ENCODE assay signal across 8 cellular contexts in the genomic region with DNA sequence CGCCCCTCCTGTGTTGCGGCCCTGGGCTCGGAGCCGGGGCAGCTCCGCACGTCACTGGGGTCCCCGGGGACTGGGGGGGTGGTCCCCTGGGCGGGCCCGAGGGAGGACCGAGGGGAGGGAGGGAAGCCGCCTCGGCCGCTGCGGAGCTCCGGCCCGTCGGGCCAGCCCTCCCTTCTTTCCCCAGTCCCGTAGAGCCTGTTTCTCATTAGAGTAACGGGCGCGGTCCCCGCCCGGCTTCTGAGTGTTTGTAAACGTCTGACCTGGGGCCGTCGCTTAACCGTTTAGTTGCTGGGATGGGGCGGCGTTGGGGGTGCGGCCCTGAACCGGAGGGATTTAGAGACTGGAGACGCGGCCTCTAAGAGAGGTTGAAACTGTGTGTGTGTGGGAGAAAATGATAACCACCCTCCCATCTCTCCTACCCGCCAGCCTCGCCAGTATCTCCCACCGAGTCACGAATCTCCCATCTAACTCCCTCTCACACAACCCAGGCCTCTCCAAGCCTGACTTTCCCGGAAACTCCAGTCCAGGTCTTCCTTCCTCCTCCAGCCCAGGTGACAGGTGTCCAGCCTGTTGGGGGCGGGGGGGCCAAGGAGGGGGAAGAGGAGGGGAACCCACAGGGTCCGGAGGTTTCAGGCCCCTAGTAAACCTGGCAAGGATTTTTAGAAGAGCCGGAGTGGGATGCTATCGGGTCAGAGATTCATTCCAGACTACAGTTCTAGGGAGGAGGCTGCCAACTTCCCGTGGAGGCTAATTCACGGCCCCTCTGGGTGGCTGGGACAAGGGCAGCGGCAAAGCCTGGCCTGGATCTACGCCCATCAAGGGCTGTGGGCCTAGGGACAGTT. TPM values are rescaled to one million over a fixed set of nuclear protein-coding genes. Genes with fewer than 3 reads are reported as not detected.
DNase-seq lines count a peak whose midpoint lies in the region; ATAC-seq, FAIRE-seq and TF ChIP-seq lines count a peak whose summit lies in the region.

No MANE protein-coding gene starts in this region.

- H3K36me3 ChIP-seq in endodermal cell (ENCODE audit: control insufficient read depth, insufficient read depth, low read length), result no peaks in the 10 kb centered on the region
- H3K36me3 ChIP-seq in lung (ENCODE audit: control insufficient read depth in 2 of 2, insufficient read depth in 2 of 2, low read length in 2 of 2), result no peaks in the 10 kb centered on the region

- H3K27me3 ChIP-seq in endodermal cell (ENCODE audit: control insufficient read depth, insufficient read depth, low read length, poor library complexity, severe bottlenecking) (peaks cover 14% of the 10 kb centered on the region), lung (ENCODE audit: control insufficient read depth, insufficient read depth) (no peaks in the 10 kb centered on the region)

- peak overlapping the region; percentile 39 for H3K4me3 ChIP-seq in A549
- H3K4me3 ChIP-seq in GM12864 (ENCODE audit: low read depth, low read length), result peak overlapping the region; percentile 41
- peak overlapping the region; percentile 84 for H3K4me3 ChIP-seq in endodermal cell (ENCODE audit: low read length)
- H3K4me3 ChIP-seq in lung, result peak overlapping the region; percentile 37

- H3K27ac Mint-ChIP-seq in T-helper 17 cell, result no peak overlapping the region
- H3K27ac Mint-ChIP-seq in endodermal cell, result peak overlapping the region; percentile 93
- H3K27ac Mint-ChIP-seq in stimulated activated naive CD8-positive, alpha-beta T cell treated with anti-CD3 and anti-CD28 coated beads, Interleukin-15, Interleukin-2, amounts not matched to agents 100 ng/mL and 50 ng/mL, for 24 hours, result peak overlapping the region; percentile 55

- FAIRE-seq in A549 (lab: Jason Lieb, UNC), result no peak

- ATAC-seq in A549, result peak; percentile 72 to 79
- peak; percentile 71 for ATAC-seq in HG02588 (IDR thresholded peaks at IDR 0.05; ENCODE audit: unreplicated experiment)
- ATAC-seq in T-helper 17 cell, result peak; percentile 52
- peak; percentile 82 for ATAC-seq in lung (ENCODE audit: insufficient read depth, low FRiP score)

- TF ChIP-seq EP300 in A549 (IDR thresholded peaks at IDR 0.05), result no peak

- TF ChIP-seq CTCF in A549 (IDR thresholded peaks at IDR 0.05) (no peak), GM12864 (IDR thresholded peaks at IDR 0.05; ENCODE audit: low read depth, low read length, missing control alignments) (no peak), endodermal cell (conservative IDR thresholded peaks at IDR 0.05) (no peak), lung (IDR thresholded peaks at IDR 0.05; ENCODE audit: control extremely low read depth, extremely low read depth) (no peak)

- 10% methylated on average over 43 of the region's 46 CpGs for WGBS in A549 (ENCODE audit: missing lambda C conversion rate)
- WGBS in endodermal cell (ENCODE audit: insufficient coverage in 1 of 2, insufficient read length in 1 of 2), 2 experiments, result 0 to 1% methylated on average over 3 to 46 of the region's 46 CpGs
- WGBS in lung, 2 donors, result 1 to 2% methylated on average over 43 to 46 of the region's 46 CpGs

- H3K9me3 ChIP-seq in A549 (no peaks in the 10 kb centered on the region), T-helper 17 cell (ENCODE audit: control insufficient read depth, low read length, poor library complexity, severe bottlenecking) (no peaks in the 10 kb centered on the region), endodermal cell (ENCODE audit: control insufficient read depth, low read length) (no peaks in the 10 kb centered on the region), lung (ENCODE audit: control insufficient read depth in 2 of 2, insufficient read depth in 1 of 2, low read length in 1 of 2) (no peaks in the 10 kb centered on the region)

- H3K4me3 Mint-ChIP-seq in T-helper 17 cell, result peak overlapping the region; percentile 83
- peak overlapping the region; percentile 69 for H3K4me3 Mint-ChIP-seq in endodermal cell
- peak overlapping the region; percentile 73 for H3K4me3 Mint-ChIP-seq in stimulated activated naive CD8-positive, alpha-beta T cell treated with anti-CD3 and anti-CD28 coated beads, Interleukin-15, Interleukin-2, amounts not matched to agents 100 ng/mL and 50 ng/mL, for 24 hours

- H3K27ac ChIP-seq in A549 (peak overlapping the region; percentile 45 to 81; a peak in 5 of 6 replicates), endodermal cell (ENCODE audit: low read depth, low read length) (peak overlapping the region; percentile 92), lung (ENCODE audit: low read depth in 1 of 2, low read length in 1 of 2) (peak overlapping the region; percentile 73 to 78)

- TF ChIP-seq RAD21 in A549 (conservative IDR thresholded peaks at IDR 0.05 in 1 of 2, IDR thresholded peaks at IDR 0.05 in 1 of 2), result no peak

- H3K4me1 ChIP-seq in A549 (peaks cover 15% of the 10 kb centered on the region), endodermal cell (ENCODE audit: control insufficient read depth, insufficient read depth, low read length) (peaks cover 7% of the 10 kb centered on the region), lung (ENCODE audit: control insufficient read depth in 2 of 2, insufficient read depth in 2 of 2, low read length in 2 of 2) (peaks cover 0 to 6% of the 10 kb centered on the region in 2 donors)

- H3K9me3 Mint-ChIP-seq in endodermal cell, result no peaks in the 10 kb centered on the region
- H3K9me3 Mint-ChIP-seq in stimulated activated naive CD8-positive, alpha-beta T cell treated with anti-CD3 and anti-CD28 coated beads, Interleukin-15, Interleukin-2, amounts not matched to agents 100 ng/mL and 50 ng/mL, for 24 hours, result no peaks in the 10 kb centered on the region

- no peak for TF ChIP-seq POLR2A in A549 (IDR thresholded peaks at IDR 0.05; ENCODE audit: low read length)

- H3K4me2 ChIP-seq in A549, result peak overlapping the region; percentile 69

- CTCF ChIA-PET in A549 (lab: Yijun Ruan, JAX), result interaction anchor here (1.0 to 2.2 kb wide), 12 partner anchors 13 to 76 kb away, joined by 3 to 32 read pairs (median 4); a partner anchor contains a TSS

- H3K9ac ChIP-seq in endodermal cell (ENCODE audit: extremely low read depth, low read length, poor library complexity, severe bottlenecking), result peak overlapping the region; percentile 41

- DNase-seq in A549 (ENCODE audit: low read depth in 1 of 2, low spot score in 1 of 2) (peak; percentile 43 to 84), GM12864 (ENCODE audit: low read depth) (peak; percentile 46), NCI-H1105 treated with DMSO at 0.1 percent for 48 hours (lab: John Stamatoyannopoulos, UW) (peak; percentile 97), T-helper 17 cell (no peak), endodermal cell (peak; percentile 99), lung (ENCODE audit: low spot score) (peak; percentile 91)

- no peaks in the 10 kb centered on the region for H3K36me3 Mint-ChIP-seq in T-helper 17 cell (ENCODE audit: low read depth)
- H3K36me3 Mint-ChIP-seq in endodermal cell (ENCODE audit: low read depth), result no peaks in the 10 kb centered on the region
- H3K36me3 Mint-ChIP-seq in stimulated activated naive CD8-positive, alpha-beta T cell treated with anti-CD3 and anti-CD28 coated beads, Interleukin-15, Interleukin-2, amounts not matched to agents 100 ng/mL and 50 ng/mL, for 24 hours (ENCODE audit: low read depth), result no peaks in the 10 kb centered on the region

- H3K27me3 Mint-ChIP-seq in T-helper 17 cell (peaks cover 47% of the 10 kb centered on the region), endodermal cell (ENCODE audit: insufficient read depth) (peaks cover 23% of the 10 kb centered on the region)
- H3K27me3 Mint-ChIP-seq in stimulated activated naive CD8-positive, alpha-beta T cell treated with anti-CD3 and anti-CD28 coated beads, Interleukin-15, Interleukin-2, amounts not matched to agents 100 ng/mL and 50 ng/mL, for 24 hours, result peaks cover 35% of the 10 kb centered on the region

- POLR2A ChIA-PET in A549 (lab: Yijun Ruan, JAX), result interaction anchor here (1.4 to 2.2 kb wide), 2 partner anchors 42 to 63 kb away, joined by 3 to 7 read pairs; a partner anchor contains a TSS

- H3K4me1 Mint-ChIP-seq in T-helper 17 cell (peaks cover 27% of the 10 kb centered on the region), endodermal cell (peaks cover 8% of the 10 kb centered on the region)
- peaks cover 31% of the 10 kb centered on the region for H3K4me1 Mint-ChIP-seq in stimulated activated naive CD8-positive, alpha-beta T cell treated with anti-CD3 and anti-CD28 coated beads, Interleukin-15, Interleukin-2, amounts not matched to agents 100 ng/mL and 50 ng/mL, for 24 hours (ENCODE audit: low read depth)

RNA-seq across cellular contexts. Expression of a gene that starts 1.1 kb away (rescaled TPM):
- polyA plus RNA-seq in A549 (2011; rRNA removed) (0.32 and 0.62 TPM in 2 replicates), A549 (2017; fragmentation: RNase III; extraction: RNeasy Plus Mini Kit Qiagen cat#74134 plus additional on column Dnase treatment) (0.04 to 0.25 TPM (median 0.10 TPM) in 3 replicates), lung (10 to 100 TPM; 13.9 to 71.4 TPM)
- 0.09 and 0.11 TPM in 2 replicates for polyA plus RNA-seq in A549 (2012; cell fraction: cytosol; rRNA removed)
- 0.66 and 0.92 TPM in 2 replicates for polyA plus RNA-seq in A549 (2012; cell fraction: nucleus; rRNA removed)
- polyA minus RNA-seq in A549 (2011; rRNA and poly(A)+ RNA removed), result 0.54 and 0.83 TPM in 2 replicates
- total RNA-seq in T-helper 17 cell (not detected), endodermal cell (10 to 100 TPM; 24.8 to 34.1 TPM), lung (10 to 100 TPM; 38.2 to 38.6 TPM)
- 90.1 TPM for polyA plus RNA-seq in endodermal cell (2013, experiment 1 of 2)
- 70.2 TPM for polyA plus RNA-seq in endodermal cell (2013, experiment 2 of 2)

RNA-seq across cellular contexts. Expression of a gene that starts 27.1 kb away (rescaled TPM):
- polyA plus RNA-seq in A549 (2011; rRNA removed) (not detected in 2 replicates), A549 (2017; fragmentation: RNase III; extraction: RNeasy Plus Mini Kit Qiagen cat#74134 plus additional on column Dnase treatment) (not detected in 3 replicates), lung (10 to 100 TPM; 13.0 to 23.4 TPM)
- not detected in 2 replicates for polyA plus RNA-seq in A549 (2012; cell fraction: cytosol; rRNA removed)
- not detected in 2 replicates for polyA plus RNA-seq in A549 (2012; cell fraction: nucleus; rRNA removed)
- polyA minus RNA-seq in A549 (2011; rRNA and poly(A)+ RNA removed), result not detected in 2 replicates
- total RNA-seq in T-helper 17 cell (10 to 100 TPM; 22.7 to 26.1 TPM), endodermal cell (not detected), lung (10 to 100 TPM in 1 of 2 donors, 1 to 10 TPM in 1; 6.4 to 26.0 TPM)
- polyA plus RNA-seq in endodermal cell (2013, experiment 1 of 2), result not detected
- not detected for polyA plus RNA-seq in endodermal cell (2013, experiment 2 of 2)

RNA-seq across cellular contexts. Expression of a gene that starts 31.9 kb away (rescaled TPM):
- 0.44 and 0.60 TPM in 2 replicates for polyA plus RNA-seq in A549 (2011; rRNA removed)
- polyA plus RNA-seq in A549 (2012; cell fraction: cytosol; rRNA removed), result 0.08 and 0.16 TPM in 2 replicates
- polyA plus RNA-seq in A549 (2012; cell fraction: nucleus; rRNA removed), result 0.26 and 0.35 TPM in 2 replicates
- polyA plus RNA-seq in A549 (2017; fragmentation: RNase III; extraction: RNeasy Plus Mini Kit Qiagen cat#74134 plus additional on column Dnase treatment), result 0.17 to 0.29 TPM (median 0.19 TPM) in 3 replicates
- 0.92 and 1.2 TPM in 2 replicates for polyA minus RNA-seq in A549 (2011; rRNA and poly(A)+ RNA removed)
- total RNA-seq in T-helper 17 cell, result under 1 TPM in 1 of 2 donors, not detected in 1; 0.22 TPM
- 10 to 100 TPM; 19.5 to 19.7 TPM for total RNA-seq in endodermal cell
- 26.5 TPM for polyA plus RNA-seq in endodermal cell (2013, experiment 1 of 2)
- polyA plus RNA-seq in endodermal cell (2013, experiment 2 of 2), result 26.2 TPM
- 10 to 100 TPM; 16.1 to 49.8 TPM for total RNA-seq in lung
- 1 to 10 TPM; 2.9 to 4.2 TPM for polyA plus RNA-seq in lung

RNA-seq across cellular contexts. Expression of a gene that starts 32.0 kb away (rescaled TPM):
- not detected in 2 replicates for polyA plus RNA-seq in A549 (2011; rRNA removed)
- not detected in 2 replicates for polyA plus RNA-seq in A549 (2012; cell fraction: cytosol; rRNA removed)
- not detected in 2 replicates for polyA plus RNA-seq in A549 (2012; cell fraction: nucleus; rRNA removed)
- not detected in 3 replicates for polyA plus RNA-seq in A549 (2017; fragmentation: RNase III; extraction: RNeasy Plus Mini Kit Qiagen cat#74134 plus additional on column Dnase treatment)
- polyA minus RNA-seq in A549 (2011; rRNA and poly(A)+ RNA removed), result not detected in 2 replicates
- total RNA-seq in T-helper 17 cell, result 1 to 10 TPM; 5.4 to 7.9 TPM
- total RNA-seq in endodermal cell, result not detected
- 0.53 TPM for polyA plus RNA-seq in endodermal cell (2013, experiment 1 of 2)
- 1.2 TPM for polyA plus RNA-seq in endodermal cell (2013, experiment 2 of 2)
- total RNA-seq in lung, result 10 to 100 TPM; 35.7 to 36.3 TPM
- 10 to 100 TPM; 22.6 to 42.8 TPM for polyA plus RNA-seq in lung

RNA-seq across cellular contexts. Expression of a gene that starts 55.6 kb away (rescaled TPM):
- polyA plus RNA-seq in A549 (2011; rRNA removed), result 10.2 and 13.2 TPM in 2 replicates
- polyA plus RNA-seq in A549 (2012; cell fraction: cytosol; rRNA removed), result 10.1 and 10.9 TPM in 2 replicates
- 209 and 247 TPM in 2 replicates for polyA plus RNA-seq in A549 (2012; cell fraction: nucleus; rRNA removed)
- polyA plus RNA-seq in A549 (2017; fragmentation: RNase III; extraction: RNeasy Plus Mini Kit Qiagen cat#74134 plus additional on column Dnase treatment), result 8.3 to 9.4 TPM (median 8.3 TPM) in 3 replicates
- polyA minus RNA-seq in A549 (2011; rRNA and poly(A)+ RNA removed), result 8.1 and 10.4 TPM in 2 replicates
- total RNA-seq in T-helper 17 cell, result 10 to 100 TPM; 21.5 to 23.1 TPM
- total RNA-seq in endodermal cell, result 1 to 10 TPM; 6.4 to 6.6 TPM
- polyA plus RNA-seq in endodermal cell (2013, experiment 1 of 2), result 5.4 TPM
- polyA plus RNA-seq in endodermal cell (2013, experiment 2 of 2), result 5.0 TPM
- total RNA-seq in lung, result 10 to 100 TPM in 1 of 2 donors, 1 to 10 TPM in 1; 4.4 to 14.8 TPM
- polyA plus RNA-seq in lung, result 10 to 100 TPM in 1 of 2 donors, 1 to 10 TPM in 1; 7.3 to 47.0 TPM

Comparison
In these comparisons a context has a peak if more than half of its experiments do, and no peak if none do; other contexts are left out.
1. DNase-seq: peak in A549 (2 of 2), GM12864 (single experiment), NCI-H1105 treated with DMSO at 0.1 percent for 48 hours (single experiment), endodermal cell (single experiment) and lung (single experiment); none in T-helper 17 cell (0 of 3).
2. RNA of a gene that starts 1.1 kb away (total RNA-seq): 38.2 to 38.6 TPM in lung and 24.8 to 34.1 TPM in endodermal cell; not detected in T-helper 17 cell; every median in the first group is over 10 times any median in the second.
3. RNA of a gene that starts 27.1 kb away (total RNA-seq): 22.7 to 26.1 TPM in T-helper 17 cell and 6.4 to 26.0 TPM in lung; not detected in endodermal cell; every median in the first group is over 4 times any median in the second.
4. RNA of a gene that starts 31.9 kb away (total RNA-seq): 16.1 to 49.8 TPM in lung and 19.5 to 19.7 TPM in endodermal cell; 0.22 TPM in T-helper 17 cell; every median in the first group is over 10 times any median in the second.
5. Peak in every context shown above with its lines, with median percentiles within 50 percentile points of each other: ATAC-seq, H3K27ac ChIP-seq, H3K4me3 ChIP-seq and H3K4me3 Mint-ChIP-seq.